Comparison of ENCODE assay signal across 15 cellular contexts in the genomic region with DNA sequence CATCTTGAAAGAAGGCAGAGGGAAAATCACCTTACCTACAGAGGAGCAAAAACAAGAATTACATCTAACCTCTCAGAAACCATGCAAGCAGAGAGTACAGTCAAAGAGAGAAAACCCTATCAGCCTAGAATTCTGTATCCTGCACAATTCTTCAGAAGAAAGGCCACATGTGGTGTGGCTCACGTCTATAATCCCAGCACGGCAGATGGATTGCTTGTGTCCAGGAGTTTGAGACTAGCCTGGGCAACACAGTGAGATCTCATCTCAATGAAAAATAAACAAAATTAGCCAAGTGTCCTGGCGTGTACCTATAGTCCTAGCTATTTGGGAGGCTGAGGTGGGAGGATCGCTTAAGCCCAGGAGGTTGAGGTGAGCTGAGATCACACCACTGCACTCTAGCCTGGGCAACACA. TPM values are rescaled to one million over a fixed set of nuclear protein-coding genes. Genes with fewer than 3 reads are reported as not detected.
DNase-seq lines count a peak whose midpoint lies in the region; ATAC-seq and TF ChIP-seq lines count a peak whose summit lies in the region.
"Had no signal": no experiment of that assay in that cellular context is flagged by ENCODE, and none has a peak within 500 bp of the region (broad histone marks: within the 10 kb centered on the region; RNA-seq: fewer than 3 reads in every experiment).

No MANE protein-coding gene starts in this region.

- no peak overlapping the region for H3K4me3 ChIP-seq in hepatocyte
- H3K4me3 ChIP-seq: SJCRH30 had no signal

- H3K4me3 Mint-ChIP-seq in activated T-helper 17 cell treated with anti-CD3 and anti-CD28 coated beads, Interleukin-2, amount 50 U/mL, for 72 hours, result peak overlapping the region; percentile 2
- H3K4me3 Mint-ChIP-seq: naive thymus-derived CD8-positive, alpha-beta T cell had no signal

- H3K79me2 ChIP-seq in hepatocyte, result peaks cover 61% of the 10 kb centered on the region

- H3K9me3 ChIP-seq in hepatocyte (ENCODE audit: low read depth), result no peaks in the 10 kb centered on the region
- H3K9me3 ChIP-seq: SJCRH30 had no signal

- H3K27me3 ChIP-seq in hepatocyte, result no peaks in the 10 kb centered on the region
- H3K27me3 ChIP-seq: SJCRH30 had no signal

- whole genome bisulfite sequencing in hepatocyte (ENCODE audit: low lambda C conversion rate, missing lambda C conversion rate), result 81% methylated on average over 4 of the region's 4 CpGs

- no peaks in the 10 kb centered on the region for H3K36me3 ChIP-seq in hepatocyte (replicated peaks; ENCODE audit: insufficient read depth, low read depth)
- H3K36me3 ChIP-seq: SJCRH30 had no signal

- H3K27ac Mint-ChIP-seq in activated T-helper 17 cell treated with anti-CD3 and anti-CD28 coated beads, Interleukin-2, amount 50 U/mL, for 72 hours, result no peak overlapping the region

- peaks cover 6% of the 10 kb centered on the region for H3K4me1 ChIP-seq in hepatocyte (ENCODE audit: insufficient read depth)
- H3K4me1 ChIP-seq: SJCRH30 had no signal

- no peak for TF ChIP-seq CTCF in GM13977 (IDR thresholded peaks at IDR 0.05; ENCODE audit: extremely low read depth, insufficient read depth, missing control alignments)
- no peak for TF ChIP-seq CTCF in hepatocyte (IDR thresholded peaks at IDR 0.05; ENCODE audit: poor library complexity)

- in situ Hi-C loops in GM13977 (cut with MboI; ENCODE audit: low pct_unique_long_range_greater_than_20kb, low sequenced_read_pairs, unreplicated experiment), result no loop called here

- H3K4me1 Mint-ChIP-seq in activated T-helper 17 cell treated with anti-CD3 and anti-CD28 coated beads, Interleukin-2, amount 50 U/mL, for 72 hours, result peaks cover 12% of the 10 kb centered on the region

- no peaks in the 10 kb centered on the region for H3K9me2 ChIP-seq in hepatocyte (replicated peaks; ENCODE audit: insufficient read depth)

- no peak overlapping the region for H3K27ac ChIP-seq in hepatocyte
- H3K27ac ChIP-seq: SJCRH30 had no signal

- H4K20me1 ChIP-seq in hepatocyte (ENCODE audit: insufficient read depth, poor library complexity, severe bottlenecking), result peaks cover 2% of the 10 kb centered on the region

- DNase-seq in GM13977 (ENCODE audit: low spot score), result peak; percentile 55
- DNase-seq in hepatocyte (ENCODE audit: low spot score), result no peak
- no peak for DNase-seq in NCI-H526 (lab: John Stamatoyannopoulos, UW)
- DNase-seq: aorta; C1 segment of cervical spinal cord; dermis blood vessel endothelial cell; naive thymus-derived CD8-positive, alpha-beta T cell; NCI-H2107; SJCRH30; stimulated activated CD4-positive, alpha-beta T cell treated with anti-CD3 and anti-CD28 coated beads, Interleukin-4, amount 100 ng/mL, for 24 hours; stimulated activated naive CD4-positive, alpha-beta T cell had no signal

- H3K36me3 Mint-ChIP-seq in activated T-helper 17 cell treated with anti-CD3 and anti-CD28 coated beads, Interleukin-2, amount 50 U/mL, for 72 hours (ENCODE audit: low read depth), result peaks cover 19% of the 10 kb centered on the region

- no peaks in the 10 kb centered on the region for H3K9me3 Mint-ChIP-seq in activated T-helper 17 cell treated with anti-CD3 and anti-CD28 coated beads, Interleukin-2, amount 50 U/mL, for 72 hours
- H3K9me3 Mint-ChIP-seq: naive thymus-derived CD8-positive, alpha-beta T cell had no signal

- H3K27me3 Mint-ChIP-seq in activated T-helper 17 cell treated with anti-CD3 and anti-CD28 coated beads, Interleukin-2, amount 50 U/mL, for 72 hours, result no peaks in the 10 kb centered on the region
- H3K27me3 Mint-ChIP-seq: naive thymus-derived CD8-positive, alpha-beta T cell had no signal

- H2AFZ ChIP-seq in hepatocyte, result no peak overlapping the region

- ATAC-seq in GM19043 (IDR thresholded peaks at IDR 0.05; ENCODE audit: low read depth, unreplicated experiment), result peak; percentile 50
- peak; percentile 76 for ATAC-seq in HG02885 (IDR thresholded peaks at IDR 0.05; ENCODE audit: poor library complexity, unreplicated experiment)
- ATAC-seq in activated T-helper 17 cell treated with anti-CD3 and anti-CD28 coated beads, Interleukin-2, amount 50 U/mL, for 72 hours (replicated peaks), result peak; percentile 98
- ATAC-seq in HG03139 (IDR thresholded peaks at IDR 0.05; ENCODE audit: unreplicated experiment), result no peak
- ATAC-seq: naive thymus-derived CD8-positive, alpha-beta T cell had no signal

- H3K4me2 ChIP-seq in hepatocyte, result no peak overlapping the region

RNA-seq across cellular contexts. Expression of a gene that starts 48.2 kb away (rescaled TPM):
- total RNA-seq in activated T-helper 17 cell treated with anti-CD3 and anti-CD28 coated beads, Interleukin-2, amount 50 U/mL, for 72 hours, result 10 to 100 TPM; 28.1 to 31.5 TPM
- 12.6 and 17.8 TPM in 2 replicates for total RNA-seq in hepatocyte
- polyA plus RNA-seq in hepatocyte, result 19.2 and 20.5 TPM in 2 replicates
